In the genomic region with DNA sequence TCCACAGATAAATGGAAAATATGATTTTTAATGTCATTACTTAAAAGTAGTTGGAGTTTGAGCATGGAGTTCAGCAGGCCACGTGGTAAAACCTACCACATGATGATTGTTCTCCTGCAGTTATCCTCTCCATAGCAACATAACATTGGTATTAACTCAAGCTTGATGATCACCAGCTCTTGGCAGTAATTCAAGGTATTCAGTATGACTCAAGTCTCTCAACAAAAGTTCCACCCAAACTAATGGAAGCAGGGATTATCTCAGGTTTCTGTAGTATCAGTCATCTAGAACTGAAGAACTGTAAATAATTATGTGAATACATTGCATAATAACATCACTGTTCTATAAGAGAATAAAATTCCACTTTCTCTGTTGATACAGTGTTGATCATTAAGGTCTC, we compare ENCODE assay signal across 1 cellular context.
TF ChIP-seq lines count a peak whose summit lies in the region.

No MANE protein-coding gene starts in this region.

TF ChIP-seq in IMR-90, 13 proteins besides CTCF, POLR2A, EP300 and RAD21 (continued from another document):
- TF ChIP-seq, protein P1, sequence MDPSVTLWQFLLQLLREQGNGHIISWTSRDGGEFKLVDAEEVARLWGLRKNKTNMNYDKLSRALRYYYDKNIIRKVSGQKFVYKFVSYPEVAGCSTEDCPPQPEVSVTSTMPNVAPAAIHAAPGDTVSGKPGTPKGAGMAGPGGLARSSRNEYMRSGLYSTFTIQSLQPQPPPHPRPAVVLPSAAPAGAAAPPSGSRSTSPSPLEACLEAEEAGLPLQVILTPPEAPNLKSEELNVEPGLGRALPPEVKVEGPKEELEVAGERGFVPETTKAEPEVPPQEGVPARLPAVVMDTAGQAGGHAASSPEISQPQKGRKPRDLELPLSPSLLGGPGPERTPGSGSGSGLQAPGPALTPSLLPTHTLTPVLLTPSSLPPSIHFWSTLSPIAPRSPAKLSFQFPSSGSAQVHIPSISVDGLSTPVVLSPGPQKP (IDR thresholded peaks at IDR 0.05; ENCODE audit: borderline replicate concordance, low read depth, low read length): no peak
